ENCODE assay signal across 11 cellular contexts in genomic region chr20:59820204-59821041, GRCh38.
A peak's percentile ranks its signal among the peaks of the same experiment; 100 is the strongest.
DNase-seq lines count a peak whose midpoint lies in the region; ATAC-seq and TF ChIP-seq lines count a peak whose summit lies in the region.
"Had no signal": no experiment of that assay in that cellular context is flagged by ENCODE, and none has a peak within 500 bp of the region (broad histone marks: within the 10 kb centered on the region; RNA-seq: fewer than 3 reads in every experiment).

No MANE protein-coding gene starts in this region.

- no peak for TF ChIP-seq CTCF in GM13976 (IDR thresholded peaks at IDR 0.05; ENCODE audit: borderline replicate concordance, control extremely low read depth, extremely low read depth, insufficient read depth, missing control alignments)
- TF ChIP-seq CTCF in foreskin keratinocyte (conservative IDR thresholded peaks at IDR 0.05): no peak

- peaks cover 24% of the 10 kb centered on the region for H3K27me3 Mint-ChIP-seq in activated T-cell treated with anti-CD3 and anti-CD28 coated beads, Interleukin-2, amount 50 U/mL, for 24 hours

- no peak overlapping the region for H3K27ac Mint-ChIP-seq in activated T-cell treated with anti-CD3 and anti-CD28 coated beads, Interleukin-2, amount 50 U/mL, for 24 hours
- H3K27ac Mint-ChIP-seq: T-cell had no signal

- H3K27me3 ChIP-seq in foreskin keratinocyte: no peaks in the 10 kb centered on the region

- H3K4me3 Mint-ChIP-seq in activated T-cell treated with anti-CD3 and anti-CD28 coated beads, Interleukin-2, amount 50 U/mL, for 24 hours: no peak overlapping the region
- H3K4me3 Mint-ChIP-seq: T-cell had no signal

- ATAC-seq in foreskin keratinocyte (peak; percentile 89), HG02938 (IDR thresholded peaks at IDR 0.05; ENCODE audit: unreplicated experiment) (no peak)
- ATAC-seq: T-cell had no signal

- no peaks in the 10 kb centered on the region for H3K4me1 Mint-ChIP-seq in activated T-cell treated with anti-CD3 and anti-CD28 coated beads, Interleukin-2, amount 50 U/mL, for 24 hours (ENCODE audit: low read depth)
- H3K4me1 Mint-ChIP-seq: T-cell had no signal

- no peaks in the 10 kb centered on the region for H3K9me3 Mint-ChIP-seq in activated T-cell treated with anti-CD3 and anti-CD28 coated beads, Interleukin-2, amount 50 U/mL, for 24 hours
- H3K9me3 Mint-ChIP-seq: T-cell had no signal

- peak; percentile 26 for DNase-seq in GM13976 (ENCODE audit: low spot score)
- DNase-seq in NCI-H510A treated with DMSO at 0.1 percent for 48 hours (lab: John Stamatoyannopoulos, UW): peak; percentile 80
- DNase-seq in foreskin keratinocyte: peak; percentile 76 to 85
- peak; percentile 85 for DNase-seq in pons (ENCODE audit: low spot score)
- DNase-seq in stimulated activated CD4-positive, alpha-beta T cell treated with anti-CD3 and anti-CD28 coated beads, Interleukin-4, amount 100 ng/mL, for 4 hours: no peak
- no peak for DNase-seq in stimulated activated CD4-positive, alpha-beta T cell treated with anti-CD3 and anti-CD28 coated beads, Interleukin-1b, Interleukin-23, amount 100 ng/mL, for 48 hours
- no peak for DNase-seq in activated T-cell treated with anti-CD3 and anti-CD28 coated beads, Interleukin-2, amount 50 U/mL, for 24 hours

- peaks cover 7% of the 10 kb centered on the region for H3K4me1 ChIP-seq in foreskin keratinocyte
- H3K4me1 ChIP-seq: Caco-2 had no signal

- peak overlapping the region; percentile 47 for H3K27ac ChIP-seq in foreskin keratinocyte
- H3K27ac ChIP-seq: KMS-11 had no signal

- in situ Hi-C loops in GM13976 (cut with MboI; ENCODE audit: low sequenced_read_pairs, unreplicated experiment): no loop called here

- no peaks in the 10 kb centered on the region for H3K36me3 Mint-ChIP-seq in activated T-cell treated with anti-CD3 and anti-CD28 coated beads, Interleukin-2, amount 50 U/mL, for 24 hours (ENCODE audit: low read depth)
- H3K36me3 Mint-ChIP-seq: T-cell had no signal

Comparison
In these comparisons a context has a peak if more than half of its experiments do, and no peak if none do; other contexts are left out.
1. DNase-seq: peak in GM13976 (single experiment), NCI-H510A treated with DMSO at 0.1 percent for 48 hours (single experiment), foreskin keratinocyte (2 of 2) and pons (single experiment); none in stimulated activated CD4-positive, alpha-beta T cell treated with anti-CD3 and anti-CD28 coated beads, Interleukin-4, amount 100 ng/mL, for 4 hours (0 of 2), stimulated activated CD4-positive, alpha-beta T cell treated with anti-CD3 and anti-CD28 coated beads, Interleukin-1b, Interleukin-23, amount 100 ng/mL, for 48 hours (single experiment) and activated T-cell treated with anti-CD3 and anti-CD28 coated beads, Interleukin-2, amount 50 U/mL, for 24 hours (single experiment).